11 cellular contexts compared by ENCODE assay signal in the genomic region with DNA sequence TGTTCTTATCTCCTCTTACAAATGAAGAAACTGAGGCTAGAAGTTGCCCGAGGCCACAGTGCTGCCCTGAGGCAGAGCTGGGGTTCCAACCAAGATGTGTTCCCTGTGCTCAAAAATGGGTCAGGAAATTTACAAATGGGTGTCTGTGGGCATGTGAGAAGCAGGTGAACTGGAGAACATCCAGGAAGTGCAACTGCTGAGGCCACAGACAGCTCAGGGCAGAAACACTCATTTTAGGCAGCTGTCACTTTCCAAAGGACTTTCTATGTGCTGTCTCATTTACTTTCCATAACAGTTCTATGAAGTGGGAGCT. TPM values are rescaled to one million over a fixed set of nuclear protein-coding genes. Genes with fewer than 3 reads are reported as not detected.
DNase-seq lines count a peak whose midpoint lies in the region; FAIRE-seq and TF ChIP-seq lines count a peak whose summit lies in the region.
"Had no signal": no experiment of that assay in that cellular context is flagged by ENCODE, and none has a peak within 500 bp of the region (broad histone marks: within the 10 kb centered on the region; RNA-seq: fewer than 3 reads in every experiment).

No MANE protein-coding gene starts in this region.

- peaks cover 8% of the 10 kb centered on the region for H3K27me3 Mint-ChIP-seq in activated CD4-positive, alpha-beta memory T cell treated with anti-CD3 and anti-CD28 coated beads, Interleukin-2, amount 10 ng/mL, durations not matched to agents 7 days and 5 days
- H3K27me3 Mint-ChIP-seq in endodermal cell (ENCODE audit: insufficient read depth): peaks cover 13% of the 10 kb centered on the region

- no peaks in the 10 kb centered on the region for H3K9me3 ChIP-seq in endodermal cell (ENCODE audit: control insufficient read depth, low read length)
- H3K9me3 ChIP-seq in kidney (ENCODE audit: control insufficient read depth in 1 of 2, low read length in 2 of 2): no peaks in the 10 kb centered on the region

- H3K36me3 ChIP-seq in endodermal cell (ENCODE audit: control insufficient read depth, insufficient read depth, low read length) (no peaks in the 10 kb centered on the region), kidney (ENCODE audit: control insufficient read depth in 1 of 2, insufficient read depth in 2 of 2, low read length in 2 of 2) (no peaks in the 10 kb centered on the region)

- H3K9ac ChIP-seq in endodermal cell (ENCODE audit: extremely low read depth, low read length, poor library complexity, severe bottlenecking) (no peak overlapping the region), kidney (ENCODE audit: low read length in 2 of 2) (no peak overlapping the region)
- H3K9ac ChIP-seq: parathyroid adenoma had no signal

- WGBS in endodermal cell (ENCODE audit: insufficient coverage in 1 of 2, insufficient read length in 1 of 2), 2 experiments: 95 to 100% methylated on average over 1 of the region's 1 CpG

- intact Hi-C loops in kidney (cut with DNase I): no loop called here

- H3K4me3 Mint-ChIP-seq in activated CD4-positive, alpha-beta memory T cell treated with anti-CD3 and anti-CD28 coated beads, Interleukin-2, amount 10 ng/mL, durations not matched to agents 7 days and 5 days: peak overlapping the region; percentile 50
- no peak overlapping the region for H3K4me3 Mint-ChIP-seq in endodermal cell

- H3K4me1 Mint-ChIP-seq in activated CD4-positive, alpha-beta memory T cell treated with anti-CD3 and anti-CD28 coated beads, Interleukin-2, amount 10 ng/mL, durations not matched to agents 7 days and 5 days: peaks cover 52% of the 10 kb centered on the region
- H3K4me1 Mint-ChIP-seq in endodermal cell: peaks cover 23% of the 10 kb centered on the region

- H3K27ac ChIP-seq in endodermal cell (ENCODE audit: low read depth, low read length): no peak overlapping the region
- H3K27ac ChIP-seq in kidney (ENCODE audit: low read depth in 2 of 2, low read length in 2 of 2): no peak overlapping the region
- H3K27ac ChIP-seq: parathyroid adenoma had no signal

- DNase-seq in stimulated activated CD4-positive, alpha-beta T cell treated with anti-CD3 and anti-CD28 coated beads, Interleukin-12 subunit alpha, Interleukin-12 subunit beta, amount 100 ng/mL, for 48 hours (ENCODE audit: low read depth in 2 of 3, low spot score in 1 of 3): peak in 2 of 3 donors; percentile 11 to 12
- no peak for DNase-seq in stimulated activated CD4-positive, alpha-beta T cell treated with anti-CD3 and anti-CD28 coated beads, Interleukin-4, amount 100 ng/mL, for 1 hour
- DNase-seq in activated CD4-positive, alpha-beta memory T cell treated with anti-CD3 and anti-CD28 coated beads, Interleukin-2, amount 10 ng/mL, durations not matched to agents 7 days and 5 days: peak; percentile 24
- DNase-seq in endodermal cell (peak; percentile 25), ureter (ENCODE audit: low spot score) (peak; percentile 9), kidney (no peak), amniotic stem cell (lab: John Stamatoyannopoulos, UW) (no peak), T-helper 9 cell (no peak)
- DNase-seq: NCI-H187 treated with DMSO at 0.1 percent for 48 hours had no signal

- FAIRE-seq in kidney (lab: Jason Lieb, UNC): no peak

- peak overlapping the region; percentile 82 for H3K27ac Mint-ChIP-seq in activated CD4-positive, alpha-beta memory T cell treated with anti-CD3 and anti-CD28 coated beads, Interleukin-2, amount 10 ng/mL, durations not matched to agents 7 days and 5 days
- no peak overlapping the region for H3K27ac Mint-ChIP-seq in endodermal cell

- TF ChIP-seq CTCF in endodermal cell (conservative IDR thresholded peaks at IDR 0.05) (no peak), kidney (IDR thresholded peaks at IDR 0.05; ENCODE audit: borderline replicate concordance, extremely low read depth, insufficient read depth) (no peak)

- CTCF ChIA-PET in activated CD4-positive, alpha-beta memory T cell treated with anti-CD3 and anti-CD28 coated beads, Interleukin-2, amount 10 ng/mL, durations not matched to agents 7 days and 5 days (lab: Charles Lee): interaction anchor here (1.0 to 2.3 kb wide), 3 partner anchors 51 to 620 kb away, joined by 3 to 6 read pairs (median 3); no protein-coding TSS in a partner anchor

- H3K27me3 ChIP-seq in endodermal cell (ENCODE audit: control insufficient read depth, insufficient read depth, low read length, poor library complexity, severe bottlenecking): no peaks in the 10 kb centered on the region

- POLR2A ChIA-PET in activated CD4-positive, alpha-beta memory T cell treated with anti-CD3 and anti-CD28 coated beads, Interleukin-2, amount 10 ng/mL, durations not matched to agents 7 days and 5 days (lab: Charles Lee): interaction anchor here (0.6 to 1.1 kb wide), 4 partner anchors 50 to 186 kb away, joined by 3 to 4 read pairs (median 4); no protein-coding TSS in a partner anchor

- H3K4me3 ChIP-seq in endodermal cell (ENCODE audit: low read length): no peak overlapping the region
- H3K4me3 ChIP-seq in kidney (ENCODE audit: low read length in 2 of 2): no peak overlapping the region

- H3K4me1 ChIP-seq in endodermal cell (ENCODE audit: control insufficient read depth, insufficient read depth, low read length) (peaks cover 17% of the 10 kb centered on the region), kidney (ENCODE audit: control insufficient read depth in 1 of 2, insufficient read depth in 1 of 2, low read depth in 1 of 2, low read length in 2 of 2) (no peaks in the 10 kb centered on the region)
- H3K4me1 ChIP-seq: parathyroid adenoma had no signal

- H3K9me3 Mint-ChIP-seq in activated CD4-positive, alpha-beta memory T cell treated with anti-CD3 and anti-CD28 coated beads, Interleukin-2, amount 10 ng/mL, durations not matched to agents 7 days and 5 days: no peaks in the 10 kb centered on the region
- H3K9me3 Mint-ChIP-seq in endodermal cell: no peaks in the 10 kb centered on the region

- no peaks in the 10 kb centered on the region for H3K36me3 Mint-ChIP-seq in activated CD4-positive, alpha-beta memory T cell treated with anti-CD3 and anti-CD28 coated beads, Interleukin-2, amount 10 ng/mL, durations not matched to agents 7 days and 5 days (ENCODE audit: low read depth)
- no peaks in the 10 kb centered on the region for H3K36me3 Mint-ChIP-seq in endodermal cell (ENCODE audit: low read depth)

RNA-seq across cellular contexts. Expression of gene ATP2B2, which starts 47.2 kb away (rescaled TPM):
- not detected for total RNA-seq in activated CD4-positive, alpha-beta memory T cell treated with anti-CD3 and anti-CD28 coated beads, Interleukin-2, amount 10 ng/mL, durations not matched to agents 7 days and 5 days
- total RNA-seq in endodermal cell (under 1 TPM in 1 of 2 donors, not detected in 1; 0.09 TPM), ureter (not detected), kidney (0.19 TPM)
- 0.64 TPM for polyA plus RNA-seq in endodermal cell (2013, experiment 1 of 2)
- polyA plus RNA-seq in endodermal cell (2013, experiment 2 of 2): 0.54 TPM
- polyA plus RNA-seq in kidney (ENCODE audit: insufficient read depth, low read depth, low replicate concordance): 0.22 TPM
- total RNA-seq: kidney epithelial cell had no signal

Comparison
In these comparisons a context has a peak if more than half of its experiments do, and no peak if none do; other contexts are left out.
1. DNase-seq: peak in stimulated activated CD4-positive, alpha-beta T cell treated with anti-CD3 and anti-CD28 coated beads, Interleukin-12 subunit alpha, Interleukin-12 subunit beta, amount 100 ng/mL, for 48 hours (2 of 3), activated CD4-positive, alpha-beta memory T cell treated with anti-CD3 and anti-CD28 coated beads, Interleukin-2, amount 10 ng/mL, durations not matched to agents 7 days and 5 days (single experiment), endodermal cell (single experiment) and ureter (single experiment); none in stimulated activated CD4-positive, alpha-beta T cell treated with anti-CD3 and anti-CD28 coated beads, Interleukin-4, amount 100 ng/mL, for 1 hour (single experiment), kidney (single experiment), amniotic stem cell (single experiment) and T-helper 9 cell (single experiment).